1 cellular context compared by ENCODE assay signal in the genomic region with DNA sequence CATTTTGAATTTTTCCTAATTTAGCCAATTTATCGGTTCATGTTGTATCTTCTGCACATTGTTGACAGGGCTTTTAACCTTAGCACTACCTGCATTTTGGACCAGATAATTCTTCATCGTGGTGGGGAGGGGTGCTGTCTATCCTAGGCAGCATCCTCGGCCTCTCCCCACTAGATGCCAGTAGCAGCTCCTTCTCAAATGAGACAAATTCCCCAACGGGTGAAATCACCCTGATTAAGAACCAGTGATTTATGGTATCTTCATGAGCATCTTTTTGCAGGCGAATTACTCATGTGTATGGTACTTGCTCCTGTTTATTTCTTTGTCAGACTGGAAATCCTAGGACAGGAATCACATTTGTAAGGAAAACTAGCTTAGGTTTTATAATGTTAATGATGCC.
TF ChIP-seq lines count a peak whose summit lies in the region.

No MANE protein-coding gene starts in this region.

TF ChIP-seq in IMR-90, 13 proteins besides CTCF, POLR2A, EP300 and RAD21 (continued from another document):
- TF ChIP-seq NFE2L2 (IDR thresholded peaks at IDR 0.05; ENCODE audit: low read depth, low read length) (no peak), RCOR1 (IDR thresholded peaks at IDR 0.05; ENCODE audit: insufficient replicate concordance, low read length) (no peak), MAZ (IDR thresholded peaks at IDR 0.05; ENCODE audit: borderline replicate concordance, low read depth, low read length) (no peak), USF2 (IDR thresholded peaks at IDR 0.05; ENCODE audit: low read depth, low read length) (no peak), SMC3 (IDR thresholded peaks at IDR 0.05; ENCODE audit: low read depth, low read length) (peak; percentile 36)
